2 cellular contexts compared by ENCODE assay signal in genomic region chr16:88539652-88540345, GRCh38.
TF ChIP-seq lines count a peak whose summit lies in the region.

No MANE protein-coding gene starts in this region.

TF ChIP-seq in SK-N-SH treated with all-trans-retinoic acid at 6 μM for 48 hours, 23 proteins besides CTCF, POLR2A, EP300 and RAD21 (continued from another document):
- TF ChIP-seq POU6F1 (CRISPR knock-in tag; IDR thresholded peaks at IDR 0.05; ENCODE audit: borderline replicate concordance, low read depth) = no peak
- no peak for TF ChIP-seq CSDC2 (CRISPR knock-in tag; IDR thresholded peaks at IDR 0.05)
- TF ChIP-seq CREB5 (CRISPR knock-in tag; IDR thresholded peaks at IDR 0.05; ENCODE audit: low read depth) = no peak
- no peak for TF ChIP-seq BACH2 (CRISPR knock-in tag; IDR thresholded peaks at IDR 0.05; ENCODE audit: borderline replicate concordance)
- no peak for TF ChIP-seq OSR1 (CRISPR knock-in tag; IDR thresholded peaks at IDR 0.05)
- no peak for TF ChIP-seq TSHZ2 (CRISPR knock-in tag; IDR thresholded peaks at IDR 0.05)

TF ChIP-seq in SK-N-SH, 30 proteins besides CTCF, POLR2A, EP300 and RAD21:
- TF ChIP-seq ZBTB33 (IDR thresholded peaks at IDR 0.05; ENCODE audit: borderline replicate concordance, low read depth) (no peak), RFX5 (IDR thresholded peaks at IDR 0.05; ENCODE audit: low read length) (no peak), EZH2phosphoT487 (IDR thresholded peaks at IDR 0.05; ENCODE audit: borderline replicate concordance, low read depth) (no peak), PBX3 (IDR thresholded peaks at IDR 0.05) (no peak), RXRA (IDR thresholded peaks at IDR 0.05; ENCODE audit: borderline replicate concordance, low read depth) (no peak), IRF3 (IDR thresholded peaks at IDR 0.05; ENCODE audit: low read depth, low read length) (no peak), SIN3A (IDR thresholded peaks at IDR 0.05; ENCODE audit: borderline replicate concordance, low read depth, low read length) (no peak), REST (IDR thresholded peaks at IDR 0.05; ENCODE audit: low read depth, low read length) (no peak), GABPA (IDR thresholded peaks at IDR 0.05; ENCODE audit: low read depth) (no peak), CHD2 (IDR thresholded peaks at IDR 0.05; ENCODE audit: low read length, partially characterized antibody) (no peak)
